Comparison of ENCODE assay signal across 10 cellular contexts in the genomic region with DNA sequence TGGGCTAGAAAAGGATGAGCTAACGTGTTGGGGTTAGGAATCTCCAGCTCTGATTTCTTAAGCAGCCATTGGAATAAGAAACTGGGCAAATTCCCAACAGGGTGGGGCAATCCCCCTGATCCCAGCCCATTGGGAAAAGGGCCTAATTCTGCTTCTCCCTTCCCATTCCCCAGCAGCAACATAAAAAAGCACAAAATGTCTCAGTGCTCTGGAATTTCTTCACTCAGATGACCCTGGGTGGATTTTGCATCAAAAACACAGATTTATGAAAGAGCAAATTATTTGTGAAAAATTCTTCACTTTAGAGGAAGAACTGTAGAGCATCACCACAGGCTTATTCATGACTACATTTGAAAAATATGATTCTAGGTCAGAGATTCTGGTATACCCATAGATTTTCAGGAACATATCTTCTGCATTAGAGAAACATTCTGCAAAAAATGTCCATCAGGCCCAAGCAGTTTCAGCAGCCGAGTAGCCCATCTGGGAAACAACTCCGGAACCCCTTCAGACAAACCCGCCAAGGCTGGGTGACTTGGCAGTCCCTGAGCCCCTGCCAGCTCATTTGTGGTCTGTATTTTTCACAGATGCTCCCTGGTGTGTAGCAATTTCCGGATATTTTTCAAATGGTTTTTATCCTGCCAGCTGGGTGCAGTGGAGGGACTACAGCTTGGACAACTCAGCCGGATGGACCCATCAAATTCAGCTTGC.
A peak's percentile ranks its signal among the peaks of the same experiment; 100 is the strongest.
DNase-seq lines count a peak whose midpoint lies in the region; ATAC-seq and TF ChIP-seq lines count a peak whose summit lies in the region.
"Had no signal": no experiment of that assay in that cellular context is flagged by ENCODE, and none has a peak within 500 bp of the region (broad histone marks: within the 10 kb centered on the region; RNA-seq: fewer than 3 reads in every experiment).

No MANE protein-coding gene starts in this region.

- H3K36me3 ChIP-seq in BJ (ENCODE audit: control insufficient read depth, insufficient read depth, low read length) = no peaks in the 10 kb centered on the region
- H3K36me3 ChIP-seq: Peyer's patch had no signal

- peaks cover 2% of the 10 kb centered on the region; the same call in 1 of the 2 replicates for H3K27me3 ChIP-seq in BJ (ENCODE audit: control insufficient read depth, insufficient read depth, low read length)
- H3K27me3 ChIP-seq: Peyer's patch had no signal

- TF ChIP-seq CTCF in BJ (IDR thresholded peaks at IDR 0.05; ENCODE audit: insufficient read depth, low read depth, low read length) (no peak), omental fat pad (IDR thresholded peaks at IDR 0.05) (no peak)

- DNase-seq in BJ (ENCODE audit: low read depth) (peak; percentile 84), NAMALWA (ENCODE audit: low spot score) (peak; percentile 45), fibroblast of gingiva (ENCODE audit: low read depth) (peak; percentile 89), omental fat pad (ENCODE audit: low spot score) (no peak), GM19240 (ENCODE audit: insufficient read length, low spot score) (no peak)
- no peak for DNase-seq in stimulated activated CD4-positive, alpha-beta T cell treated with anti-CD3 and anti-CD28 coated beads, Interleukin-15, amount 100 ng/mL, for 24 hours
- no peak for DNase-seq in activated CD4-positive, alpha-beta T cell treated with anti-CD3 and anti-CD28 coated beads, Interleukin-2, amount 50 U/mL, for 1 hour
- DNase-seq: activated CD8-positive, alpha-beta memory T cell treated with anti-CD3 and anti-CD28 coated beads, Interleukin-2, amount 50 U/mL, for 48 hours had no signal

- H3K4me3 ChIP-seq in BJ (ENCODE audit: low read depth, low read length) = no peak overlapping the region
- H3K4me3 ChIP-seq: Peyer's patch had no signal

- CTCF ChIA-PET in BJ (lab: Yijun Ruan, JAX) = interaction anchor here (0.7 to 8.1 kb wide), 9 partner anchors 12 to 545 kb away, joined by 3 to 94 read pairs (median 4); no protein-coding TSS in a partner anchor

- POLR2A ChIA-PET in BJ (lab: Charles Lee) = interaction anchor here (0.5 to 1.6 kb wide), 2 partner anchors 11 to 56 kb away, joined by 4 to 5 read pairs; no protein-coding TSS in a partner anchor

- ATAC-seq in omental fat pad (ENCODE audit: low FRiP score) = peak; percentile 79
- ATAC-seq in GM21360 (IDR thresholded peaks at IDR 0.05; ENCODE audit: unreplicated experiment) = no peak

Comparison
In these comparisons a context has a peak if more than half of its experiments do, and no peak if none do; other contexts are left out.
1. DNase-seq: peak in BJ (single experiment), NAMALWA (single experiment) and fibroblast of gingiva (single experiment); none in omental fat pad (single experiment), stimulated activated CD4-positive, alpha-beta T cell treated with anti-CD3 and anti-CD28 coated beads, Interleukin-15, amount 100 ng/mL, for 24 hours (single experiment), GM19240 (single experiment) and activated CD4-positive, alpha-beta T cell treated with anti-CD3 and anti-CD28 coated beads, Interleukin-2, amount 50 U/mL, for 1 hour (single experiment).